1 cellular context compared by ENCODE assay signal in genomic region chr19:4968462-4969291, GRCh38.
A peak's percentile ranks its signal among the peaks of the same experiment; 100 is the strongest.
TF ChIP-seq lines count a peak whose summit lies in the region.

Gene KDM4B (plus strand): TSS chr19:4969113. CDS start chr19:5032891, 63,778 bp downstream.

TF ChIP-seq in K562, 482 proteins besides CTCF, POLR2A, EP300 and RAD21 (continued from another document and continues in another):
- TF ChIP-seq ATF2 (CRISPR knock-in tag; IDR thresholded peaks at IDR 0.05) (no peak), TRIM24 (IDR thresholded peaks at IDR 0.05) (no peak), AFF4 (CRISPR knock-in tag; IDR thresholded peaks at IDR 0.05) (no peak), YY1 (IDR thresholded peaks at IDR 0.05; ENCODE audit: borderline replicate concordance in 1 of 3, control insufficient read depth in 1 of 3, extremely low read depth in 1 of 3, insufficient read depth in 3 of 3, insufficient read length in 1 of 3, insufficient replicate concordance in 2 of 3, low read depth in 1 of 3, low read length in 2 of 3) (peak in 1 of 3 experiments; percentile 73), BMI1 (IDR thresholded peaks at IDR 0.05; ENCODE audit: low read length) (no peak), MNT (conservative IDR thresholded peaks at IDR 0.05) (peak; percentile 100), ZBTB11 (CRISPR knock-in tag; IDR thresholded peaks at IDR 0.05) (no peak), ZNF24 (IDR thresholded peaks at IDR 0.05) (no peak), ZNF311 (CRISPR knock-in tag; IDR thresholded peaks at IDR 0.05) (no peak), ARID4B (CRISPR knock-in tag; IDR thresholded peaks at IDR 0.05) (no peak), PHF8 (IDR thresholded peaks at IDR 0.05; ENCODE audit: borderline replicate concordance, low read length) (peak; percentile 70; the same call in 1 of the 2 replicates), BHLHE40 (IDR thresholded peaks at IDR 0.05; ENCODE audit: low read length) (peak; percentile 95), USF2 (CRISPR knock-in tag; IDR thresholded peaks at IDR 0.05) (peak; percentile 97), CBFA2T2 (conservative IDR thresholded peaks at IDR 0.05) (peak; percentile 65; the same call in 1 of the 2 replicates), ELF4 (CRISPR knock-in tag; IDR thresholded peaks at IDR 0.05) (no peak), HNRNPUL1 (IDR thresholded peaks at IDR 0.05; ENCODE audit: low read length) (no peak), C11orf30 (IDR thresholded peaks at IDR 0.05; ENCODE audit: low read depth) (no peak), EZH2 (IDR thresholded peaks at IDR 0.05; ENCODE audit: borderline replicate concordance, low read depth, low read length) (no peak), KLF10 (CRISPR knock-in tag; IDR thresholded peaks at IDR 0.05) (no peak), TOE1 (IDR thresholded peaks at IDR 0.05; ENCODE audit: borderline replicate concordance) (peak; percentile 70; the same call in 1 of the 2 replicates), TOE1 (CRISPR knock-in tag; IDR thresholded peaks at IDR 0.05; ENCODE audit: borderline replicate concordance, low read depth) (no peak), ETV5 (CRISPR knock-in tag; IDR thresholded peaks at IDR 0.05; ENCODE audit: low read depth) (no peak), SPI1 (IDR thresholded peaks at IDR 0.05; ENCODE audit: borderline replicate concordance, low read depth, low read length) (no peak), ZNF699 (CRISPR knock-in tag; IDR thresholded peaks at IDR 0.05; ENCODE audit: insufficient replicate concordance) (no peak), ZNF561 (CRISPR knock-in tag; conservative IDR thresholded peaks at IDR 0.05) (no peak), MXD1 (CRISPR knock-in tag; IDR thresholded peaks at IDR 0.05; ENCODE audit: borderline replicate concordance, poor library complexity, severe bottlenecking) (no peak), MECOM (CRISPR knock-in tag; IDR thresholded peaks at IDR 0.05) (no peak), ZHX1 (conservative IDR thresholded peaks at IDR 0.05; ENCODE audit: low read length) (no peak), NONO (IDR thresholded peaks at IDR 0.05; ENCODE audit: low read depth in 2 of 2, low read length in 1 of 2) (peak; percentile 93 to 98), PCBP1 (IDR thresholded peaks at IDR 0.05; ENCODE audit: low read depth, low read length, poor library complexity, severe bottlenecking) (peak; percentile 73), ZNF740 (CRISPR knock-in tag; IDR thresholded peaks at IDR 0.05) (peak; percentile 57; the same call in 1 of the 2 replicates), ZNF740 (tag; IDR thresholded peaks at IDR 0.05) (no peak), BRF2 (IDR thresholded peaks at IDR 0.05; ENCODE audit: borderline replicate concordance, insufficient read depth, insufficient read length) (no peak), ZBTB17 (CRISPR knock-in tag; IDR thresholded peaks at IDR 0.05) (no peak), SIN3A (IDR thresholded peaks at IDR 0.05; ENCODE audit: borderline replicate concordance in 2 of 2, control insufficient read depth in 1 of 2, low read depth in 2 of 2, low read length in 2 of 2) (peak in 1 of 2 experiments; percentile 17; a peak in 1 of 4 replicates), CTBP1 (IDR thresholded peaks at IDR 0.05; ENCODE audit: borderline replicate concordance) (peak; percentile 81), PHF20 (IDR thresholded peaks at IDR 0.05; ENCODE audit: partially characterized antibody) (no peak), TCF7L2 (IDR thresholded peaks at IDR 0.05; ENCODE audit: low read depth, low read length) (no peak)
